ENCODE assay signal across 19 cellular contexts in genomic region chr11:90947930-90948329, GRCh38.
DNase-seq lines count a peak whose midpoint lies in the region; ATAC-seq, FAIRE-seq and TF ChIP-seq lines count a peak whose summit lies in the region.
"Had no signal": no experiment of that assay in that cellular context is flagged by ENCODE, and none has a peak within 500 bp of the region (broad histone marks: within the 10 kb centered on the region; RNA-seq: fewer than 3 reads in every experiment).

No MANE protein-coding gene starts in this region.

- H3K4me3 Mint-ChIP-seq in activated naive CD4-positive, alpha-beta T cell treated with anti-CD3 and anti-CD28 coated beads for 36 hours = no peak overlapping the region
- H3K4me3 Mint-ChIP-seq: CD8-positive, alpha-beta memory T cell had no signal

- H3K27me3 Mint-ChIP-seq in activated naive CD4-positive, alpha-beta T cell treated with anti-CD3 and anti-CD28 coated beads for 36 hours (ENCODE audit: low read depth) = no peaks in the 10 kb centered on the region
- H3K27me3 Mint-ChIP-seq: CD8-positive, alpha-beta memory T cell had no signal

- H4K5ac ChIP-seq in mesendoderm (ENCODE audit: low read length) = no peak overlapping the region

- POLR2A ChIA-PET in A549 (lab: Yijun Ruan, JAX) = no interaction called here

- H2BK5ac ChIP-seq in mesendoderm (ENCODE audit: low read length) = no peak overlapping the region

- TF ChIP-seq RAD21 in A549 (conservative IDR thresholded peaks at IDR 0.05 in 1 of 2, IDR thresholded peaks at IDR 0.05 in 1 of 2) = peak; percentile 38 to 39; a peak in 4 of 5 replicates

- FAIRE-seq in A549 (lab: Jason Lieb, UNC) = no peak
- FAIRE-seq: H54 had no signal

- H3K36me3 ChIP-seq in mesendoderm (ENCODE audit: control insufficient read depth, insufficient read depth, low read length) = no peaks in the 10 kb centered on the region
- H3K36me3 ChIP-seq: BLaER1, Peyer's patch had no signal

- H2BK120ac ChIP-seq in mesendoderm (ENCODE audit: low read depth, low read length) = no peak overlapping the region

- no peak overlapping the region for H3K4ac ChIP-seq in mesendoderm (ENCODE audit: low read depth, low read length)

- no peak overlapping the region for H3K9ac ChIP-seq in mesendoderm (ENCODE audit: low read length)
- H3K9ac ChIP-seq: BLaER1 had no signal

- H3K9me3 Mint-ChIP-seq in activated naive CD4-positive, alpha-beta T cell treated with anti-CD3 and anti-CD28 coated beads for 36 hours = no peaks in the 10 kb centered on the region

- H3K27me3 ChIP-seq in mesendoderm (ENCODE audit: insufficient read depth, low read length, poor library complexity) = no peaks in the 10 kb centered on the region
- H3K27me3 ChIP-seq: BLaER1, Peyer's patch had no signal

- no peak overlapping the region for H4K8ac ChIP-seq in mesendoderm (ENCODE audit: low read depth, low read length)

- H3K18ac ChIP-seq in mesendoderm (ENCODE audit: low read length) = no peak overlapping the region

- H3K56ac ChIP-seq in mesendoderm (ENCODE audit: low read length) = no peak overlapping the region

- no peak overlapping the region for H3K27ac Mint-ChIP-seq in activated naive CD4-positive, alpha-beta T cell treated with anti-CD3 and anti-CD28 coated beads for 36 hours
- H3K27ac Mint-ChIP-seq: CD8-positive, alpha-beta memory T cell had no signal

- H3K36me3 Mint-ChIP-seq in activated naive CD4-positive, alpha-beta T cell treated with anti-CD3 and anti-CD28 coated beads for 36 hours (ENCODE audit: low read depth) = no peaks in the 10 kb centered on the region
- H3K36me3 Mint-ChIP-seq: CD8-positive, alpha-beta memory T cell had no signal

- H3K23ac ChIP-seq in mesendoderm (ENCODE audit: low read length) = no peak overlapping the region

- DNase-seq in DMS53 (lab: John Stamatoyannopoulos, UW) (peak; percentile 25), DMS53 treated with DMSO at 0.1 percent for 48 hours (lab: John Stamatoyannopoulos, UW; ENCODE audit: unreplicated experiment) (no peak), A549 (ENCODE audit: low read depth in 1 of 2, low spot score in 1 of 2) (peak in 1 of 2 experiments; percentile 6), NCI-H69 (lab: John Stamatoyannopoulos, UW) (peak; percentile 59), mesendoderm (peak; percentile 11), amygdala (lab: John Stamatoyannopoulos, UW) (no peak)
- no peak for DNase-seq in activated naive CD4-positive, alpha-beta T cell treated with anti-CD3 and anti-CD28 coated beads for 36 hours
- DNase-seq: 8988T; CD8-positive, alpha-beta memory T cell; EL; MM.1S; NCI-H1105; NCI-H1694; NCI-H226; Peyer's patch; SHP77 had no signal

- no peak overlapping the region for H3K27ac ChIP-seq in A549
- no peak overlapping the region for H3K27ac ChIP-seq in mesendoderm (ENCODE audit: low read depth, low read length)
- H3K27ac ChIP-seq: BLaER1, Peyer's patch had no signal

- H2AK5ac ChIP-seq in mesendoderm (ENCODE audit: low read length) = no peak overlapping the region

- no peaks in the 10 kb centered on the region for H3K9me3 ChIP-seq in A549
- H3K9me3 ChIP-seq: BLaER1, Peyer's patch had no signal

- CTCF ChIA-PET in A549 (lab: Yijun Ruan, JAX) = no interaction called here
- CTCF ChIA-PET in activated naive CD4-positive, alpha-beta T cell treated with anti-CD3 and anti-CD28 coated beads for 36 hours (lab: Charles Lee) = no interaction called here

- peak; percentile 25; the same call in 1 of the 3 replicates for TF ChIP-seq CTCF in A549 (IDR thresholded peaks at IDR 0.05)

- H3K4me1 Mint-ChIP-seq in activated naive CD4-positive, alpha-beta T cell treated with anti-CD3 and anti-CD28 coated beads for 36 hours (ENCODE audit: low read depth) = no peaks in the 10 kb centered on the region
- H3K4me1 Mint-ChIP-seq: CD8-positive, alpha-beta memory T cell had no signal

- no peak for TF ChIP-seq POLR2A in A549 (IDR thresholded peaks at IDR 0.05; ENCODE audit: low read length)

- TF ChIP-seq EP300 in A549 (IDR thresholded peaks at IDR 0.05) = no peak

- intact Hi-C loops in activated naive CD4-positive, alpha-beta T cell treated with anti-CD3 and anti-CD28 coated beads for 36 hours (cut with micrococcal nuclease) = no loop called here

- no peak overlapping the region for H2BK15ac ChIP-seq in mesendoderm (replicated peaks; ENCODE audit: low read depth)

- H3K4me1 ChIP-seq in A549 = no peaks in the 10 kb centered on the region
- no peaks in the 10 kb centered on the region for H3K4me1 ChIP-seq in mesendoderm (ENCODE audit: control insufficient read depth, low read depth, low read length)
- H3K4me1 ChIP-seq: BLaER1, Peyer's patch had no signal

- H3K4me2 ChIP-seq in A549 (no peak overlapping the region), mesendoderm (ENCODE audit: low read length) (no peak overlapping the region)
- H3K4me2 ChIP-seq: BLaER1 had no signal

- H3K79me2 ChIP-seq in mesendoderm (ENCODE audit: control insufficient read depth, insufficient read depth, low read length) = no peaks in the 10 kb centered on the region

- ATAC-seq in A549 = no peak
- no peak for ATAC-seq in GM19397 (IDR thresholded peaks at IDR 0.05; ENCODE audit: unreplicated experiment)

- H3K79me1 ChIP-seq in mesendoderm (ENCODE audit: low read length) = no peaks in the 10 kb centered on the region

- H3K4me3 ChIP-seq in A549 (no peak overlapping the region), mesendoderm (ENCODE audit: low read length) (no peak overlapping the region)
- H3K4me3 ChIP-seq: BLaER1, Peyer's patch had no signal

TF ChIP-seq in A549, 52 proteins besides CTCF, POLR2A, EP300 and RAD21:
- TF ChIP-seq PBX3 (IDR thresholded peaks at IDR 0.05) = no peak
- no peak for TF ChIP-seq FOSB (CRISPR knock-in tag; IDR thresholded peaks at IDR 0.05)
- no peak for TF ChIP-seq HOXA7 (CRISPR knock-in tag; IDR thresholded peaks at IDR 0.05)
- no peak for TF ChIP-seq HDAC2 (IDR thresholded peaks at IDR 0.05)
- no peak for TF ChIP-seq MAX (IDR thresholded peaks at IDR 0.05)
- TF ChIP-seq JUNB (IDR thresholded peaks at IDR 0.05) = no peak
- no peak for TF ChIP-seq PHF8 (IDR thresholded peaks at IDR 0.05; ENCODE audit: borderline replicate concordance, low read depth)
- TF ChIP-seq SREBF2 (IDR thresholded peaks at IDR 0.05) = no peak
- TF ChIP-seq CEBPB (IDR thresholded peaks at IDR 0.05) = no peak
- no peak for TF ChIP-seq REST (IDR thresholded peaks at IDR 0.05)
- TF ChIP-seq FOXS1 (CRISPR knock-in tag; IDR thresholded peaks at IDR 0.05) = no peak
- no peak for TF ChIP-seq ATOH8 (CRISPR knock-in tag; IDR thresholded peaks at IDR 0.05; ENCODE audit: low read depth)
- no peak for TF ChIP-seq MYC (IDR thresholded peaks at IDR 0.05; ENCODE audit: borderline replicate concordance, low read length)
- no peak for TF ChIP-seq TP53 (CRISPR knock-in tag; IDR thresholded peaks at IDR 0.05)
- TF ChIP-seq GATA3 (IDR thresholded peaks at IDR 0.05; ENCODE audit: borderline replicate concordance) = no peak
- TF ChIP-seq E2F6 (IDR thresholded peaks at IDR 0.05; ENCODE audit: borderline replicate concordance, low read depth) = no peak

Comparison
In these comparisons a context has a peak if more than half of its experiments do, and no peak if none do; other contexts are left out.
1. DNase-seq: peak in DMS53 (single experiment), NCI-H69 (single experiment) and mesendoderm (single experiment); none in DMS53 treated with DMSO at 0.1 percent for 48 hours (single experiment), activated naive CD4-positive, alpha-beta T cell treated with anti-CD3 and anti-CD28 coated beads for 36 hours (single experiment) and amygdala (0 of 56).